8 cellular contexts compared by ENCODE assay signal in the genomic region with DNA sequence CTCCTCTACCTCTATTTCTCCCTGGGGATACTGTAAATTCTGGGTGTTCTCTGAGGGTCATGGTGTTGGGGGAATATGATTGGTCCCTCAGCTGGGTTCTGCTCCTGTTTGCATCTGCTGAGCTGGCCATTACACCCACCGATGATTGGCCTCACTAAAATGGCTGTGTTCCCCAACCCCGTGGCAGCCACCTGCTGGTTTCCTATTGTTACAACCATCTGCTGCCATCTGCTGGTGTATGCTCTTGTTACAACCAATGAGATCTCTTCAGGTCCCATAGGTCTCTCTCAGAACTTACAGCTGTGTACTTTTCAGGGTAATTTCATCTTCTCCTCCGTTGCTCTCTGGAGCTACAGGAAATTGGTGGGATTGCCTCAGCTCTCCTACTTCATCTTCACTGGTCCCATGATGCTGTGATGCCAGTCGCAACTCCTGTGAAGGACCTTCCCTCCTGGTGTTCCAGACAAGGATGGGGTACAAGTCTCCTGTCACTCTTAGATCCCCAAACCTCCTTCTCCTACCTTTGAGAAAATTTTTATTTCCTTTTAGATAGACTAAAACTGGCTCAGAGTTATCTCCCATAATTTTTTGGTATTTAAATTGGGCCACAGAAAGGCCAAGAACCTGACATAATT.
DNase-seq lines count a peak whose midpoint lies in the region; ATAC-seq and TF ChIP-seq lines count a peak whose summit lies in the region.

No MANE protein-coding gene starts in this region.

- peak; percentile 89 for TF ChIP-seq CTCF in endothelial cell (IDR thresholded peaks at IDR 0.05; ENCODE audit: unreplicated experiment)

- ATAC-seq in GM21515 (IDR thresholded peaks at IDR 0.05; ENCODE audit: unreplicated experiment): peak; percentile 100

- no peak overlapping the region for H3K4me3 Mint-ChIP-seq in endothelial cell (ENCODE audit: unreplicated experiment)

- H3K9me3 Mint-ChIP-seq in endothelial cell (ENCODE audit: unreplicated experiment): no peaks in the 10 kb centered on the region

- no peak overlapping the region for H3K27ac Mint-ChIP-seq in endothelial cell (ENCODE audit: unreplicated experiment)

- no peaks in the 10 kb centered on the region for H3K27me3 Mint-ChIP-seq in endothelial cell (ENCODE audit: unreplicated experiment)

- DNase-seq in DMS 273 (lab: John Stamatoyannopoulos, UW; ENCODE audit: unreplicated experiment) (peak; percentile 98), HT-29 (ENCODE audit: low spot score) (peak; percentile 95), NOMO-1 treated with DMSO at 0.1 percent for 48 hours (lab: John Stamatoyannopoulos, UW; ENCODE audit: unreplicated experiment) (peak; percentile 56), endothelial cell (ENCODE audit: low spot score) (peak; percentile 85), middle frontal gyrus (ENCODE audit: extremely low spot score, low spot score) (peak; percentile 51)
- peak; percentile 40 to 44 for DNase-seq in activated CD8-positive, alpha-beta memory T cell treated with anti-CD3 and anti-CD28 coated beads for 4 hours (ENCODE audit: low read depth in 2 of 2)
- DNase-seq in stimulated activated CD8-positive, alpha-beta memory T cell treated with anti-CD3 and anti-CD28 coated beads, Interleukin-4, amount 100 ng/mL, for 4 hours (ENCODE audit: low read depth in 2 of 2, low spot score in 1 of 2): peak; percentile 23 to 49

- H3K4me1 Mint-ChIP-seq in endothelial cell (ENCODE audit: unreplicated experiment): no peaks in the 10 kb centered on the region

- no peaks in the 10 kb centered on the region for H3K36me3 Mint-ChIP-seq in endothelial cell (ENCODE audit: low read depth, unreplicated experiment)

Comparison
In these comparisons a context has a peak if more than half of its experiments do, and no peak if none do; other contexts are left out.
1. Peak in every context shown above with its lines: DNase-seq and ATAC-seq.
2. DNase-seq: peak in every context shown above with its lines; median percentile 98 in DMS 273; 95 in HT-29; 85 in endothelial cell; 56 in NOMO-1 treated with DMSO at 0.1 percent for 48 hours; 51 in middle frontal gyrus; 42 in activated CD8-positive, alpha-beta memory T cell treated with anti-CD3 and anti-CD28 coated beads for 4 hours; 36 in stimulated activated CD8-positive, alpha-beta memory T cell treated with anti-CD3 and anti-CD28 coated beads, Interleukin-4, amount 100 ng/mL, for 4 hours.